Comparison of ENCODE assay signal across 9 cellular contexts in genomic region chr5:89457411-89458329, GRCh38.
A peak's percentile ranks its signal among the peaks of the same experiment; 100 is the strongest.
DNase-seq lines count a peak whose midpoint lies in the region; ATAC-seq and TF ChIP-seq lines count a peak whose summit lies in the region.
"Had no signal": no experiment of that assay in that cellular context is flagged by ENCODE, and none has a peak within 500 bp of the region (broad histone marks: within the 10 kb centered on the region; RNA-seq: fewer than 3 reads in every experiment).

No MANE protein-coding gene starts in this region.

- H3K9me3 Mint-ChIP-seq in HFFc6: no peaks in the 10 kb centered on the region
- H3K9me3 Mint-ChIP-seq: T-helper 1 cell treated with Interleukin-12 subunit alpha and Interleukin-12 subunit beta and Interleukin-4 antibody, amounts not matched to agents 30 μg/mL and 1 μg/mL, for 36 hours had no signal

- peaks cover 6% of the 10 kb centered on the region; the same call in 1 of the 2 replicates for H3K4me1 Mint-ChIP-seq in HFFc6 (ENCODE audit: low read depth)

- H3K27ac Mint-ChIP-seq in HFFc6: no peak overlapping the region
- H3K27ac Mint-ChIP-seq: T-helper 1 cell treated with Interleukin-12 subunit alpha and Interleukin-12 subunit beta and Interleukin-4 antibody, amounts not matched to agents 30 μg/mL and 1 μg/mL, for 36 hours had no signal

- WGBS in spleen, 5 donors: 38 to 45% (median 39%) methylated on average over 6 of the region's 6 CpGs

- H3K27ac ChIP-seq in spleen: peak overlapping the region in 6 of 8 donors; percentile 2 to 58 (median 36)

- in situ Hi-C loops in SK-MEL-5 (cut with HindIII; ENCODE audit: low pct_unique_long_range_greater_than_20kb, low sequenced_read_pairs): no loop called here

- peaks cover 3 to 23% (median 9%) of the 10 kb centered on the region in 6 donors for H3K4me1 ChIP-seq in spleen

- H3K27me3 ChIP-seq in spleen (replicated peaks in 1 of 7): no peaks in the 10 kb centered on the region

- peak; percentile 6 for DNase-seq in HFFc6
- peak; percentile 59 for DNase-seq in SK-MEL-5 (ENCODE audit: low read depth, low spot score)
- DNase-seq in foreskin melanocyte: peak; percentile 90
- no peak for DNase-seq in spleen
- DNase-seq in NCI-H524 (lab: John Stamatoyannopoulos, UW): no peak
- no peak for DNase-seq in COLO668 (lab: John Stamatoyannopoulos, UW; ENCODE audit: unreplicated experiment)

- H3K4me3 ChIP-seq in spleen: no peak overlapping the region

- H3K4me3 Mint-ChIP-seq in HFFc6: no peak overlapping the region
- H3K4me3 Mint-ChIP-seq: T-helper 1 cell treated with Interleukin-12 subunit alpha and Interleukin-12 subunit beta and Interleukin-4 antibody, amounts not matched to agents 30 μg/mL and 1 μg/mL, for 36 hours had no signal

- no peaks in the 10 kb centered on the region for H3K9me3 ChIP-seq in spleen

- no peak for TF ChIP-seq CTCF in HFFc6 (IDR thresholded peaks at IDR 0.05)
- TF ChIP-seq CTCF in spleen (IDR thresholded peaks at IDR 0.05 in 8 of 11, conservative IDR thresholded peaks at IDR 0.05 in 3 of 11): no peak

- no peaks in the 10 kb centered on the region for H3K36me3 ChIP-seq in spleen

- H3K36me3 Mint-ChIP-seq in HFFc6 (ENCODE audit: low read depth): no peaks in the 10 kb centered on the region; the same call in 1 of the 2 replicates

- H3K27me3 Mint-ChIP-seq in HFFc6 (ENCODE audit: insufficient read depth): no peaks in the 10 kb centered on the region; the same call in 1 of the 2 replicates

- no peak for ATAC-seq in GM19395 (IDR thresholded peaks at IDR 0.05; ENCODE audit: unreplicated experiment)
- ATAC-seq in HG03159 (IDR thresholded peaks at IDR 0.05; ENCODE audit: unreplicated experiment): no peak

- no peak for TF ChIP-seq POLR2A in spleen (IDR thresholded peaks at IDR 0.05)

- intact Hi-C loops in spleen (cut with DNase I; ENCODE audit: low total_unique reads): no loop called here

Comparison
In these comparisons a context has a peak if more than half of its experiments do, and no peak if none do; other contexts are left out.
1. DNase-seq: peak in HFFc6 (single experiment), SK-MEL-5 (single experiment) and foreskin melanocyte (single experiment); none in spleen (single experiment), NCI-H524 (0 of 2) and COLO668 (single experiment).